9 cellular contexts compared by ENCODE assay signal in the genomic region with DNA sequence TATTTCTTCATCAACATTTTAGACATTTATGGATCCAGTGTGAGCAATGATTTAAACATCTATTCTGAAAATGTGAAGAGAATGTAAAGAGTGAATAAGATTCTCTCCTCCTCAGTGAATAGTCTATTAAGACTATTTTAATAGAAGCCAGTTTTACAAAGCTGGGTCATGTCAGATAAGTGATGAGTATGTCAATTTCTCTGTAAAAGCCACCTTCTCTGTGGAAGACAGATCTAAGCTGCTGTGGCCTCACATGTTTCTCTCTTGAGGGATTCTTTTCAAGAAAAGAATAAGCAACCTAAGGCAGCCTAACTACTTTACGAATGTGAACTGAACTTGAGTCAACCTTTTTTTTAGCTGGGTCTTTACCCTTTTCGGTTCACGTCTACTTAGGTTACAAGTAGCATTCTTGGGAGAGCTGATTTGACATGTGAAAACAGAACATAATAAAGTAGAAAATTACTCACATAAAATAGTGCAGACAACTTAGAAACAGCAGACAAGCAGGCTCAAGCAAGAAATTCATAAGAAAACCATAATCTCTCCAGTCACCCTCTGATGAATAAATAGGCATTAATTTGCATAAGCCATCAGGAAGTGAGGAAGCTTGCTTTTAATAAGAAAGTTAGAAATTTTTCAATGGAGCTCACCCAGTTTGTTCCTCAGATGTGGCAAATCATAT.
DNase-seq lines count a peak whose midpoint lies in the region; ATAC-seq and TF ChIP-seq lines count a peak whose summit lies in the region.
"Had no signal": no experiment of that assay in that cellular context is flagged by ENCODE, and none has a peak within 500 bp of the region (broad histone marks: within the 10 kb centered on the region; RNA-seq: fewer than 3 reads in every experiment).

No MANE protein-coding gene starts in this region.

- peak overlapping the region; percentile 61 for H3K27ac ChIP-seq in neutrophil
- H3K27ac ChIP-seq: esophagus muscularis mucosa had no signal

- no peaks in the 10 kb centered on the region for H3K27me3 ChIP-seq in neutrophil
- H3K27me3 ChIP-seq: esophagus muscularis mucosa had no signal

- H3K4me3 ChIP-seq in neutrophil (ENCODE audit: low read depth in 1 of 2, low read length in 1 of 2) = no peak overlapping the region
- H3K4me3 ChIP-seq: esophagus muscularis mucosa had no signal

- H3K4me1 ChIP-seq in neutrophil (ENCODE audit: control insufficient read depth in 1 of 2, insufficient read depth in 1 of 2, low read depth in 1 of 2, low read length in 1 of 2) = peaks cover 3 to 11% of the 10 kb centered on the region in 2 experiments

- H3K9me3 ChIP-seq in neutrophil = no peaks in the 10 kb centered on the region
- H3K9me3 ChIP-seq: esophagus muscularis mucosa had no signal

- TF ChIP-seq CTCF in neutrophil (IDR thresholded peaks at IDR 0.05) = no peak

- peaks cover 25% of the 10 kb centered on the region for H3K36me3 ChIP-seq in neutrophil

- ATAC-seq in GM18870 (IDR thresholded peaks at IDR 0.05; ENCODE audit: unreplicated experiment) (peak; percentile 21), GM21825 (IDR thresholded peaks at IDR 0.05; ENCODE audit: unreplicated experiment) (peak; percentile 25), HG03558 (IDR thresholded peaks at IDR 0.05; ENCODE audit: extremely low read depth, unreplicated experiment) (peak; percentile 18), GM19452 (IDR thresholded peaks at IDR 0.05; ENCODE audit: unreplicated experiment) (no peak)

- DNase-seq in HPDE6-E6E7 (ENCODE audit: extremely low spot score) (no peak), iPS-NIHi7 (ENCODE audit: extremely low spot score) (no peak)
- DNase-seq: activated T-cell treated with anti-CD3 and anti-CD28 coated beads, Interleukin-2, amount 50 U/mL, for 48 hours had no signal
